In the genomic region with DNA sequence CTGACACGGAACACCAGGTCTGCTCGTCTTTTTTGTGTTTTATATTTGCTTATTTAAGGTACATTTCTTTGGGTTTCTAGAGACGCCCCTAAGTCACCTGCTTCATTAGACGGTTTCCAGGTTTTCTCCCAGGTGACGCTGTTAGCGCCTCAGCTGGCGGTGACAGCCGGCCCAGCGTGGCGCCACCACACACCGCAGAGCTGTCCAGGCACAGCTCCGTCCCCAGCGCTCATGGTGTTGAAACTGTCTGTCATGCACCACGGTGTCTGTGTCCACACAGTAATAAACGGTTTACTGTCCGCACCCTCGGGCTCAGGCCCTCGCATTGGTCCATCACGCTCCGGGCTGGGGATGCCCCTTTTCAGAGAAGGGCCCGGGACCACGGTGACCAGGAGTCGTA, we compare ENCODE assay signal across 19 cellular contexts.
DNase-seq lines count a peak whose midpoint lies in the region; ATAC-seq and TF ChIP-seq lines count a peak whose summit lies in the region.
"Had no signal": no experiment of that assay in that cellular context is flagged by ENCODE, and none has a peak within 500 bp of the region (broad histone marks: within the 10 kb centered on the region; RNA-seq: fewer than 3 reads in every experiment).

No MANE protein-coding gene starts in this region.

- H3K36me3 ChIP-seq in BLaER1 = peaks cover 59% of the 10 kb centered on the region
- H3K36me3 ChIP-seq: MG63, SJSA1 had no signal

- CTCF ChIA-PET in activated naive CD4-positive, alpha-beta T cell treated with anti-CD3 and anti-CD28 coated beads, Interleukin-2, amount 10 ng/mL, durations not matched to agents 7 days and 5 days (lab: Charles Lee) = no interaction called here

- H3K9ac ChIP-seq in BLaER1 = no peak overlapping the region

- H3K4me1 ChIP-seq in BLaER1 = peaks cover 96% of the 10 kb centered on the region
- H3K4me1 ChIP-seq: SJSA1 had no signal

- no peaks in the 10 kb centered on the region for H3K9me3 Mint-ChIP-seq in activated naive CD4-positive, alpha-beta T cell treated with anti-CD3 and anti-CD28 coated beads, Interleukin-2, amount 50 U/mL, for 24 hours
- H3K9me3 Mint-ChIP-seq in activated naive CD4-positive, alpha-beta T cell treated with anti-CD3 and anti-CD28 coated beads, Interleukin-2, amount 10 ng/mL, durations not matched to agents 7 days and 5 days = no peaks in the 10 kb centered on the region
- H3K9me3 Mint-ChIP-seq in stimulated activated effector memory CD8-positive, alpha-beta T cell treated with anti-CD3 and anti-CD28 coated beads, Interleukin-12 subunit alpha, Interleukin-12 subunit beta, amount 100 ng/mL, for 72 hours = no peaks in the 10 kb centered on the region

- TF ChIP-seq CTCF in VCaP (conservative IDR thresholded peaks at IDR 0.05) = no peak

- peak overlapping the region; percentile 89; the same call in 1 of the 2 replicates for H3K4me2 ChIP-seq in BLaER1

- no peak for DNase-seq in activated naive CD4-positive, alpha-beta T cell treated with anti-CD3 and anti-CD28 coated beads, Interleukin-2, amount 10 ng/mL, durations not matched to agents 7 days and 5 days
- no peak for DNase-seq in stimulated activated effector memory CD8-positive, alpha-beta T cell treated with anti-CD3 and anti-CD28 coated beads, Interleukin-12 subunit alpha, Interleukin-12 subunit beta, amount 100 ng/mL, for 72 hours (ENCODE audit: low spot score in 2 of 2)
- no peak for DNase-seq in SIG-M5 treated with dmso at 0.1 percent for 504 hours (lab: John Stamatoyannopoulos, UW; ENCODE audit: unreplicated experiment)
- DNase-seq: CD4-positive, CD25-positive, alpha-beta regulatory T cell; DMS53; KG1; MG63; NCI-H1105 treated with DMSO at 0.1 percent for 48 hours; NCI-H146; NCI-H1930; NCI-H2107; NCI-H524; NCI-H774; PC-3 had no signal

- no peaks in the 10 kb centered on the region; the same call in 1 of the 2 replicates for H4K20me1 ChIP-seq in BLaER1

- no peak overlapping the region for H3K4me3 ChIP-seq in BLaER1
- H3K4me3 ChIP-seq: MG63, SJSA1 had no signal

- H3K36me3 Mint-ChIP-seq in activated naive CD4-positive, alpha-beta T cell treated with anti-CD3 and anti-CD28 coated beads, Interleukin-2, amount 50 U/mL, for 24 hours = peaks cover 2% of the 10 kb centered on the region
- H3K36me3 Mint-ChIP-seq in activated naive CD4-positive, alpha-beta T cell treated with anti-CD3 and anti-CD28 coated beads, Interleukin-2, amount 10 ng/mL, durations not matched to agents 7 days and 5 days = peaks cover 39% of the 10 kb centered on the region
- H3K36me3 Mint-ChIP-seq in stimulated activated effector memory CD8-positive, alpha-beta T cell treated with anti-CD3 and anti-CD28 coated beads, Interleukin-12 subunit alpha, Interleukin-12 subunit beta, amount 100 ng/mL, for 72 hours = peaks cover 89% of the 10 kb centered on the region

- H3K27ac ChIP-seq in BLaER1 (no peak overlapping the region), VCaP (peak overlapping the region; percentile 83)
- H3K27ac ChIP-seq: SJSA1 had no signal

- H3K4me3 Mint-ChIP-seq in activated naive CD4-positive, alpha-beta T cell treated with anti-CD3 and anti-CD28 coated beads, Interleukin-2, amount 50 U/mL, for 24 hours = no peak overlapping the region
- H3K4me3 Mint-ChIP-seq in activated naive CD4-positive, alpha-beta T cell treated with anti-CD3 and anti-CD28 coated beads, Interleukin-2, amount 10 ng/mL, durations not matched to agents 7 days and 5 days = no peak overlapping the region
- no peak overlapping the region for H3K4me3 Mint-ChIP-seq in stimulated activated effector memory CD8-positive, alpha-beta T cell treated with anti-CD3 and anti-CD28 coated beads, Interleukin-12 subunit alpha, Interleukin-12 subunit beta, amount 100 ng/mL, for 72 hours
- H3K4me3 Mint-ChIP-seq: CD4-positive, CD25-positive, alpha-beta regulatory T cell had no signal

- H3K9me3 ChIP-seq in BLaER1 = no peaks in the 10 kb centered on the region
- H3K9me3 ChIP-seq: MG63, SJSA1 had no signal

- H3K27me3 ChIP-seq in BLaER1 = no peaks in the 10 kb centered on the region
- H3K27me3 ChIP-seq: MG63, SJSA1 had no signal

- ATAC-seq in stimulated activated effector memory CD8-positive, alpha-beta T cell treated with anti-CD3 and anti-CD28 coated beads, Interleukin-12 subunit alpha, Interleukin-12 subunit beta, amount 100 ng/mL, for 72 hours = no peak
- no peak for ATAC-seq in HG03378 (IDR thresholded peaks at IDR 0.05; ENCODE audit: unreplicated experiment)
- ATAC-seq: PC-3 had no signal

- peaks cover 24% of the 10 kb centered on the region for H3K4me1 Mint-ChIP-seq in activated naive CD4-positive, alpha-beta T cell treated with anti-CD3 and anti-CD28 coated beads, Interleukin-2, amount 50 U/mL, for 24 hours
- peaks cover 35% of the 10 kb centered on the region for H3K4me1 Mint-ChIP-seq in activated naive CD4-positive, alpha-beta T cell treated with anti-CD3 and anti-CD28 coated beads, Interleukin-2, amount 10 ng/mL, durations not matched to agents 7 days and 5 days
- peaks cover 32% of the 10 kb centered on the region for H3K4me1 Mint-ChIP-seq in stimulated activated effector memory CD8-positive, alpha-beta T cell treated with anti-CD3 and anti-CD28 coated beads, Interleukin-12 subunit alpha, Interleukin-12 subunit beta, amount 100 ng/mL, for 72 hours

- no peaks in the 10 kb centered on the region for H3K27me3 Mint-ChIP-seq in activated naive CD4-positive, alpha-beta T cell treated with anti-CD3 and anti-CD28 coated beads, Interleukin-2, amount 50 U/mL, for 24 hours
- peaks cover 9% of the 10 kb centered on the region for H3K27me3 Mint-ChIP-seq in activated naive CD4-positive, alpha-beta T cell treated with anti-CD3 and anti-CD28 coated beads, Interleukin-2, amount 10 ng/mL, durations not matched to agents 7 days and 5 days
- H3K27me3 Mint-ChIP-seq: CD4-positive, CD25-positive, alpha-beta regulatory T cell had no signal

- H3K27ac Mint-ChIP-seq in activated naive CD4-positive, alpha-beta T cell treated with anti-CD3 and anti-CD28 coated beads, Interleukin-2, amount 50 U/mL, for 24 hours = peak overlapping the region; percentile 17
- H3K27ac Mint-ChIP-seq in activated naive CD4-positive, alpha-beta T cell treated with anti-CD3 and anti-CD28 coated beads, Interleukin-2, amount 10 ng/mL, durations not matched to agents 7 days and 5 days = no peak overlapping the region
- H3K27ac Mint-ChIP-seq in stimulated activated effector memory CD8-positive, alpha-beta T cell treated with anti-CD3 and anti-CD28 coated beads, Interleukin-12 subunit alpha, Interleukin-12 subunit beta, amount 100 ng/mL, for 72 hours = peak overlapping the region; percentile 64
